In genomic region chr9:61666849-61667371, GRCh38 we compare ENCODE assay signal across 12 cellular contexts.
"Had no signal": no experiment of that assay in that cellular context is flagged by ENCODE, and none has a peak within 500 bp of the region (broad histone marks: within the 10 kb centered on the region; RNA-seq: fewer than 3 reads in every experiment).

No MANE protein-coding gene starts in this region.

- H3K4me3 ChIP-seq: body of pancreas, ovary, smooth muscle cell, tibial artery had no signal

- H3K9me3 ChIP-seq: body of pancreas, ovary, tibial artery had no signal

- H3K4me1 Mint-ChIP-seq: activated naive CD4-positive, alpha-beta T cell treated with anti-CD3 and anti-CD28 coated beads, Interleukin-2, amount 50 U/mL, for 24 hours; memory B cell had no signal

- H3K27ac Mint-ChIP-seq: activated naive CD4-positive, alpha-beta T cell treated with anti-CD3 and anti-CD28 coated beads, Interleukin-2, amount 50 U/mL, for 24 hours; memory B cell; stimulated activated effector memory CD8-positive, alpha-beta T cell treated with anti-CD3 and anti-CD28 coated beads, Interleukin-12 subunit alpha, Interleukin-12 subunit beta, amount 100 ng/mL, for 72 hours had no signal

- H3K27me3 ChIP-seq: body of pancreas, ovary, tibial artery had no signal

- H3K27me3 Mint-ChIP-seq: activated naive CD4-positive, alpha-beta T cell treated with anti-CD3 and anti-CD28 coated beads, Interleukin-2, amount 50 U/mL, for 24 hours had no signal

- H3K36me3 Mint-ChIP-seq: activated naive CD4-positive, alpha-beta T cell treated with anti-CD3 and anti-CD28 coated beads, Interleukin-2, amount 50 U/mL, for 24 hours; memory B cell; stimulated activated effector memory CD8-positive, alpha-beta T cell treated with anti-CD3 and anti-CD28 coated beads, Interleukin-12 subunit alpha, Interleukin-12 subunit beta, amount 100 ng/mL, for 72 hours had no signal

- H3K4me3 Mint-ChIP-seq: activated naive CD4-positive, alpha-beta T cell treated with anti-CD3 and anti-CD28 coated beads, Interleukin-2, amount 50 U/mL, for 24 hours; memory B cell; stimulated activated effector memory CD8-positive, alpha-beta T cell treated with anti-CD3 and anti-CD28 coated beads, Interleukin-12 subunit alpha, Interleukin-12 subunit beta, amount 100 ng/mL, for 72 hours had no signal

- H3K27ac ChIP-seq: body of pancreas, ovary, tibial artery, VCaP had no signal

- H3K9me3 Mint-ChIP-seq: activated naive CD4-positive, alpha-beta T cell treated with anti-CD3 and anti-CD28 coated beads, Interleukin-2, amount 50 U/mL, for 24 hours had no signal

- ATAC-seq: body of pancreas; left lobe of liver; stimulated activated effector memory CD8-positive, alpha-beta T cell treated with anti-CD3 and anti-CD28 coated beads, Interleukin-12 subunit alpha, Interleukin-12 subunit beta, amount 100 ng/mL, for 72 hours had no signal

- DNase-seq: body of pancreas, dermis blood vessel endothelial cell, erythroblast, ovary, T-helper 9 cell, tibial artery had no signal

- H3K36me3 ChIP-seq: ovary, tibial artery had no signal

- H3K4me1 ChIP-seq: body of pancreas, tibial artery had no signal
